20 cellular contexts compared by ENCODE assay signal in genomic region chr3:70138606-70139005, GRCh38.
DNase-seq lines count a peak whose midpoint lies in the region; ATAC-seq, FAIRE-seq and TF ChIP-seq lines count a peak whose summit lies in the region.
"Had no signal": no experiment of that assay in that cellular context is flagged by ENCODE, and none has a peak within 500 bp of the region (broad histone marks: within the 10 kb centered on the region; RNA-seq: fewer than 3 reads in every experiment).

No MANE protein-coding gene starts in this region.

- peak in 1 of 2 experiments; percentile 68; a peak in 3 of 6 replicates for ATAC-seq in A549
- ATAC-seq in effector memory CD8-positive, alpha-beta T cell (replicated peaks) = no peak
- no peak for ATAC-seq in activated CD8-positive, alpha-beta memory T cell treated with anti-CD3 and anti-CD28 coated beads, Interleukin-2, amount 10 ng/mL, durations not matched to agents 7 days and 5 days
- ATAC-seq: CD8-positive, alpha-beta T cell; HepG2 had no signal

- TF ChIP-seq CTCF in A549 (IDR thresholded peaks at IDR 0.05) (no peak), endothelial cell of umbilical vein (IDR thresholded peaks at IDR 0.05; ENCODE audit: extremely low read depth in 1 of 2, insufficient read depth in 1 of 2, low read depth in 1 of 2, low read length in 2 of 2) (no peak), nephron progenitor cell (IDR thresholded peaks at IDR 0.05) (no peak)

- H3K4me3 Mint-ChIP-seq in effector memory CD8-positive, alpha-beta T cell = no peak overlapping the region
- no peak overlapping the region for H3K4me3 Mint-ChIP-seq in activated CD8-positive, alpha-beta memory T cell treated with anti-CD3 and anti-CD28 coated beads, Interleukin-2, amount 10 ng/mL, durations not matched to agents 7 days and 5 days
- no peak overlapping the region for H3K4me3 Mint-ChIP-seq in nephron progenitor cell
- H3K4me3 Mint-ChIP-seq: B cell; CD8-positive, alpha-beta T cell; IgD-negative memory B cell had no signal

- no peak for TF ChIP-seq EP300 in A549 (IDR thresholded peaks at IDR 0.05)

- H3K4me1 Mint-ChIP-seq in effector memory CD8-positive, alpha-beta T cell (ENCODE audit: low read depth in 2 of 2) = no peaks in the 10 kb centered on the region
- H3K4me1 Mint-ChIP-seq in activated CD8-positive, alpha-beta memory T cell treated with anti-CD3 and anti-CD28 coated beads, Interleukin-2, amount 10 ng/mL, durations not matched to agents 7 days and 5 days = no peaks in the 10 kb centered on the region
- no peaks in the 10 kb centered on the region for H3K4me1 Mint-ChIP-seq in nephron progenitor cell
- H3K4me1 Mint-ChIP-seq: B cell, IgD-negative memory B cell had no signal

- 0 out of 5 replicates have a peak, but pooled peaks of 1 of the 2 experiments have one; percentile 11 for TF ChIP-seq RAD21 in A549 (conservative IDR thresholded peaks at IDR 0.05 in 1 of 2, IDR thresholded peaks at IDR 0.05 in 1 of 2)

- no peak overlapping the region for H3K9ac ChIP-seq in endothelial cell of umbilical vein (replicated peaks; ENCODE audit: extremely low read depth, insufficient read depth, low read length)
- H3K9ac ChIP-seq: BLaER1 treated with 17β-estradiol and CSF1 and Interleukin-3, amounts not matched to agents 10 nM and 100 nM had no signal

- POLR2A ChIA-PET in A549 (lab: Yijun Ruan, JAX) (no interaction called here), endothelial cell of umbilical vein (lab: Charles Lee) (no interaction called here)

- no peak overlapping the region for H3K27ac Mint-ChIP-seq in effector memory CD8-positive, alpha-beta T cell
- no peak overlapping the region for H3K27ac Mint-ChIP-seq in activated CD8-positive, alpha-beta memory T cell treated with anti-CD3 and anti-CD28 coated beads, Interleukin-2, amount 10 ng/mL, durations not matched to agents 7 days and 5 days
- no peak overlapping the region for H3K27ac Mint-ChIP-seq in nephron progenitor cell
- H3K27ac Mint-ChIP-seq: B cell; CD8-positive, alpha-beta T cell; IgD-negative memory B cell had no signal

- TF ChIP-seq POLR2A in A549 (IDR thresholded peaks at IDR 0.05; ENCODE audit: low read length) = no peak
- TF ChIP-seq POLR2A in endothelial cell of umbilical vein (IDR thresholded peaks at IDR 0.05; ENCODE audit: low read depth, low read length) = no peak

- DNase-seq in A549 (ENCODE audit: low read depth in 1 of 2, low spot score in 1 of 2) = peak in 1 of 2 experiments; percentile 43
- peak; percentile 13 for DNase-seq in RCC 7860 (ENCODE audit: low spot score)
- no peak for DNase-seq in endothelial cell of umbilical vein (ENCODE audit: low read depth, low spot score)
- peak; percentile 35 for DNase-seq in kidney tubule cell (ENCODE audit: low spot score)
- DNase-seq in effector memory CD8-positive, alpha-beta T cell = no peak
- no peak for DNase-seq in activated CD8-positive, alpha-beta memory T cell treated with anti-CD3 and anti-CD28 coated beads, Interleukin-2, amount 10 ng/mL, durations not matched to agents 7 days and 5 days
- DNase-seq in nephron progenitor cell = no peak
- DNase-seq: Calu3; CD8-positive, alpha-beta T cell; DMS79 treated with DMSO at 0.1 percent for 48 hours; GF-D8 had no signal

- no TSS peak for BruUV-seq in endothelial cell of umbilical vein (replicated peaks; lab: Mats Ljungman, UMichigan)

- FAIRE-seq in A549 (lab: Jason Lieb, UNC) = peak; percentile 81
- FAIRE-seq in RCC 7860 (lab: Jason Lieb, UNC) = no peak
- FAIRE-seq in endothelial cell of umbilical vein (lab: Jason Lieb, UNC) = no peak
- FAIRE-seq: GM19239, H1, HepG2 had no signal

- no peaks in the 10 kb centered on the region for H3K79me2 ChIP-seq in endothelial cell of umbilical vein (ENCODE audit: control insufficient read depth, insufficient read depth, low read length)

- peaks cover 0 to 2% of the 10 kb centered on the region in 2 donors for H3K9me3 Mint-ChIP-seq in effector memory CD8-positive, alpha-beta T cell
- no peaks in the 10 kb centered on the region for H3K9me3 Mint-ChIP-seq in activated CD8-positive, alpha-beta memory T cell treated with anti-CD3 and anti-CD28 coated beads, Interleukin-2, amount 10 ng/mL, durations not matched to agents 7 days and 5 days (ENCODE audit: low read depth)
- H3K9me3 Mint-ChIP-seq in nephron progenitor cell = no peaks in the 10 kb centered on the region
- H3K9me3 Mint-ChIP-seq: CD8-positive, alpha-beta T cell had no signal

- H3K4me2 ChIP-seq in A549 = peak overlapping the region; percentile 35
- H3K4me2 ChIP-seq in endothelial cell of umbilical vein (ENCODE audit: insufficient read depth, low read length) = no peak overlapping the region
- H3K4me2 ChIP-seq: BLaER1 treated with 17β-estradiol and CSF1 and Interleukin-3, amounts not matched to agents 10 nM and 100 nM had no signal

- H3K4me1 ChIP-seq in A549 (peaks cover 13% of the 10 kb centered on the region; the same call in 2 of the 3 replicates), endothelial cell of umbilical vein (ENCODE audit: control insufficient read depth, extremely low read depth, insufficient read depth, low read length) (no peaks in the 10 kb centered on the region)
- H3K4me1 ChIP-seq: BLaER1 treated with 17β-estradiol and CSF1 and Interleukin-3, amounts not matched to agents 10 nM and 100 nM had no signal

- no peak overlapping the region for H2AFZ ChIP-seq in endothelial cell of umbilical vein (ENCODE audit: low read depth, low read length)

- intact Hi-C loops in endothelial cell of umbilical vein (cut with micrococcal nuclease) = no loop called here

- H3K9me3 ChIP-seq in A549 (0 out of 3 replicates have a peak, but pooled peaks cover 3% of the 10 kb centered on the region), endothelial cell of umbilical vein (replicated peaks; ENCODE audit: control insufficient read depth, insufficient read depth, low read length) (no peaks in the 10 kb centered on the region)
- H3K9me3 ChIP-seq: BLaER1 treated with 17β-estradiol and CSF1 and Interleukin-3, amounts not matched to agents 10 nM and 100 nM; HAP-1 had no signal

- dilution Hi-C loops in endothelial cell of umbilical vein (cut with MboI; ENCODE audit: extremely low pct_ligation_motif_present, low sequenced_read_pairs) = no loop called here

- no peak overlapping the region for H3K4me3 ChIP-seq in A549
- no peak overlapping the region for H3K4me3 ChIP-seq in endothelial cell of umbilical vein (replicated peaks in 1 of 3; ENCODE audit: insufficient read depth in 1 of 3, low read depth in 1 of 3, low read length in 3 of 3)
- H3K4me3 ChIP-seq: BLaER1 treated with 17β-estradiol and CSF1 and Interleukin-3, amounts not matched to agents 10 nM and 100 nM; HAP-1 had no signal

- H3K27ac ChIP-seq in A549 = peak overlapping the region in 1 of 2 experiments; percentile 63; a peak in 1 of 6 replicates
- no peak overlapping the region for H3K27ac ChIP-seq in endothelial cell of umbilical vein (ENCODE audit: insufficient read depth, low read depth, low read length)
- H3K27ac ChIP-seq: 22Rv1; BLaER1 treated with 17β-estradiol and CSF1 and Interleukin-3, amounts not matched to agents 10 nM and 100 nM; HL-60 had no signal

- H3K36me3 ChIP-seq in endothelial cell of umbilical vein (ENCODE audit: control insufficient read depth in 2 of 2, extremely low read depth in 1 of 2, insufficient read depth in 2 of 2, low read length in 2 of 2) = no peaks in the 10 kb centered on the region
- H3K36me3 ChIP-seq: BLaER1 treated with 17β-estradiol and CSF1 and Interleukin-3, amounts not matched to agents 10 nM and 100 nM; HAP-1 had no signal

- no peaks in the 10 kb centered on the region for H4K20me1 ChIP-seq in endothelial cell of umbilical vein (replicated peaks; ENCODE audit: control insufficient read depth, extremely low read depth, insufficient read depth, low read length)
- H4K20me1 ChIP-seq: BLaER1 treated with 17β-estradiol and CSF1 and Interleukin-3, amounts not matched to agents 10 nM and 100 nM had no signal

- no peaks in the 10 kb centered on the region for H3K36me3 Mint-ChIP-seq in effector memory CD8-positive, alpha-beta T cell (ENCODE audit: insufficient read depth)
- no peaks in the 10 kb centered on the region for H3K36me3 Mint-ChIP-seq in activated CD8-positive, alpha-beta memory T cell treated with anti-CD3 and anti-CD28 coated beads, Interleukin-2, amount 10 ng/mL, durations not matched to agents 7 days and 5 days
- H3K36me3 Mint-ChIP-seq in nephron progenitor cell (ENCODE audit: low read depth) = no peaks in the 10 kb centered on the region
- H3K36me3 Mint-ChIP-seq: CD8-positive, alpha-beta T cell; IgD-negative memory B cell had no signal

- 0% methylated on average over 1 of the region's 1 CpG for WGBS in A549 (ENCODE audit: missing lambda C conversion rate)

- no peaks in the 10 kb centered on the region for H3K27me3 Mint-ChIP-seq in effector memory CD8-positive, alpha-beta T cell
- H3K27me3 Mint-ChIP-seq in activated CD8-positive, alpha-beta memory T cell treated with anti-CD3 and anti-CD28 coated beads, Interleukin-2, amount 10 ng/mL, durations not matched to agents 7 days and 5 days = no peaks in the 10 kb centered on the region
- H3K27me3 Mint-ChIP-seq in nephron progenitor cell (ENCODE audit: low read depth, poor library complexity) = no peaks in the 10 kb centered on the region

- H3K9me1 ChIP-seq in endothelial cell of umbilical vein (replicated peaks; ENCODE audit: control insufficient read depth, extremely low read depth, insufficient read depth, low read length) = no peaks in the 10 kb centered on the region

- no peaks in the 10 kb centered on the region for H3K27me3 ChIP-seq in endothelial cell of umbilical vein (ENCODE audit: control insufficient read depth in 2 of 2, insufficient read depth in 2 of 2, low read length in 2 of 2)
- H3K27me3 ChIP-seq: BLaER1 treated with 17β-estradiol and CSF1 and Interleukin-3, amounts not matched to agents 10 nM and 100 nM had no signal

- CTCF ChIA-PET in A549 (lab: Yijun Ruan, JAX) = interaction anchor here (0.9 kb wide), 1 partner anchor 48 kb away, joined by 3 read pairs; no protein-coding TSS in a partner anchor
- CTCF ChIA-PET in endothelial cell of umbilical vein (lab: Charles Lee) = interaction anchor here (1.1 kb wide), 1 partner anchor 45 kb away, joined by 3 read pairs; no protein-coding TSS in a partner anchor
- CTCF ChIA-PET in activated CD8-positive, alpha-beta memory T cell treated with anti-CD3 and anti-CD28 coated beads, Interleukin-2, amount 10 ng/mL, durations not matched to agents 7 days and 5 days (lab: Charles Lee) = no interaction called here

TF ChIP-seq in A549, 52 proteins besides CTCF, POLR2A, EP300 and RAD21 (continues in another document):
- no peak for TF ChIP-seq ZSCAN20 (CRISPR knock-in tag; IDR thresholded peaks at IDR 0.05)
- TF ChIP-seq TP53 (CRISPR knock-in tag; IDR thresholded peaks at IDR 0.05) = no peak
- peak; percentile 84 for TF ChIP-seq FOSL2 (IDR thresholded peaks at IDR 0.05)
- TF ChIP-seq FOSL2 (CRISPR knock-in tag; IDR thresholded peaks at IDR 0.05) = peak; percentile 78
- peak; percentile 86 for TF ChIP-seq GATA3 (IDR thresholded peaks at IDR 0.05; ENCODE audit: borderline replicate concordance)

TF ChIP-seq in endothelial cell of umbilical vein, 7 proteins besides CTCF, POLR2A, EP300 and RAD21:
- peak; percentile 65 for TF ChIP-seq FOS (IDR thresholded peaks at IDR 0.05; ENCODE audit: borderline replicate concordance, insufficient read depth, low read length)
- TF ChIP-seq EZH2 (IDR thresholded peaks at IDR 0.05; ENCODE audit: borderline replicate concordance, low read depth, low read length, severe bottlenecking) = no peak
TF ChIP-seq in endothelial cell of umbilical vein: peak in this region for 1.

Comparison
In these comparisons a context has a peak if more than half of its experiments do, and no peak if none do; other contexts are left out.
1. DNase-seq: peak in RCC 7860 (single experiment) and kidney tubule cell (single experiment); none in endothelial cell of umbilical vein (single experiment), effector memory CD8-positive, alpha-beta T cell (0 of 3), activated CD8-positive, alpha-beta memory T cell treated with anti-CD3 and anti-CD28 coated beads, Interleukin-2, amount 10 ng/mL, durations not matched to agents 7 days and 5 days (single experiment) and nephron progenitor cell (single experiment).